ENCODE assay signal across 1 cellular context in genomic region chr4:84966382-84967291, GRCh38.
TF ChIP-seq lines count a peak whose summit lies in the region.

TSS of gene WDFY3 (minus strand) at chr4:84966690. CDS start at chr4:84860591, 106,099 bp downstream.

TF ChIP-seq in K562, 482 proteins besides CTCF, POLR2A, EP300 and RAD21 (continued from another document and continues in another):
- TF ChIP-seq CTCFL (IDR thresholded peaks at IDR 0.05; ENCODE audit: borderline replicate concordance, insufficient read depth, low read depth, low read length, poor library complexity, severe bottlenecking) (no peak), BACH1 (tag; IDR thresholded peaks at IDR 0.05) (no peak), ZFP1 (CRISPR knock-in tag; IDR thresholded peaks at IDR 0.05) (no peak), GTF2B (IDR thresholded peaks at IDR 0.05; ENCODE audit: extremely low read depth, insufficient read length) (no peak), MAZ (CRISPR knock-in tag; conservative IDR thresholded peaks at IDR 0.05 in 1 of 2, IDR thresholded peaks at IDR 0.05 in 1 of 2) (peak in 1 of 2 experiments; percentile 83; a peak in 3 of 4 replicates), THAP12 (CRISPR knock-in tag; IDR thresholded peaks at IDR 0.05) (no peak), BRCA1 (IDR thresholded peaks at IDR 0.05) (no peak), BRCA1 (CRISPR knock-in tag; IDR thresholded peaks at IDR 0.05) (no peak), TCFL5 (CRISPR knock-in tag; conservative IDR thresholded peaks at IDR 0.05) (no peak), CREM (IDR thresholded peaks at IDR 0.05; ENCODE audit: low read depth) (no peak), HDAC6 (IDR thresholded peaks at IDR 0.05; ENCODE audit: low read depth, low read length) (no peak), DNMT1 (IDR thresholded peaks at IDR 0.05) (no peak), ZNF384 (IDR thresholded peaks at IDR 0.05; ENCODE audit: low read depth, low read length) (no peak), SMARCA4 (IDR thresholded peaks at IDR 0.05) (no peak), XRCC3 (IDR thresholded peaks at IDR 0.05) (no peak), NEUROD1 (IDR thresholded peaks at IDR 0.05; ENCODE audit: borderline replicate concordance, low read depth, low read length, partially characterized antibody) (no peak), FOXM1 (IDR thresholded peaks at IDR 0.05; ENCODE audit: low read depth) (no peak), FOXM1 (CRISPR knock-in tag; IDR thresholded peaks at IDR 0.05; ENCODE audit: low read depth) (no peak), SRF (CRISPR knock-in tag; IDR thresholded peaks at IDR 0.05) (no peak), NCOR1 (IDR thresholded peaks at IDR 0.05) (no peak), DMBX1 (CRISPR knock-in tag; IDR thresholded peaks at IDR 0.05; ENCODE audit: borderline replicate concordance) (no peak), TBL1XR1 (IDR thresholded peaks at IDR 0.05; ENCODE audit: low read length in 2 of 2) (no peak), MLLT1 (IDR thresholded peaks at IDR 0.05) (peak; percentile 43 to 52; a peak in 1 of 4 replicates), MBD2 (IDR thresholded peaks at IDR 0.05; ENCODE audit: borderline replicate concordance, low read depth) (no peak), ZNF707 (CRISPR knock-in tag; conservative IDR thresholded peaks at IDR 0.05) (no peak), FOXA3 (CRISPR knock-in tag; conservative IDR thresholded peaks at IDR 0.05 in 1 of 2, IDR thresholded peaks at IDR 0.05 in 1 of 2) (no peak), U2AF1 (optimal IDR thresholded peaks at IDR 0.05; ENCODE audit: low read depth, low read length) (no peak), ILF3 (IDR thresholded peaks at IDR 0.05; ENCODE audit: borderline replicate concordance) (no peak), JUN (IDR thresholded peaks at IDR 0.05; ENCODE audit: borderline replicate concordance, low read depth, low read length) (no peak), JUN (CRISPR knock-in tag; IDR thresholded peaks at IDR 0.05; ENCODE audit: borderline replicate concordance) (no peak), GABPA (tag; conservative IDR thresholded peaks at IDR 0.05; ENCODE audit: low read depth) (peak; percentile 81), KLF16 (IDR thresholded peaks at IDR 0.05) (no peak), NKRF (IDR thresholded peaks at IDR 0.05; ENCODE audit: borderline replicate concordance) (0 out of 2 replicates have a peak, but pooled peaks have one; percentile 48), POLR2H (tag; IDR thresholded peaks at IDR 0.05; ENCODE audit: low read depth) (peak; percentile 72), ZNF146 (CRISPR knock-in tag; IDR thresholded peaks at IDR 0.05; ENCODE audit: unreplicated experiment) (no peak), ZNF431 (CRISPR knock-in tag; IDR thresholded peaks at IDR 0.05) (no peak), ASH1L (IDR thresholded peaks at IDR 0.05; ENCODE audit: borderline replicate concordance, low read depth, partially characterized antibody) (no peak), SPI1 (IDR thresholded peaks at IDR 0.05; ENCODE audit: borderline replicate concordance, low read depth, low read length) (peak; percentile 47; the same call in 1 of the 2 replicates), TAF7 (tag; IDR thresholded peaks at IDR 0.05) (peak; percentile 67), POLR2G (IDR thresholded peaks at IDR 0.05; ENCODE audit: low read depth, low read length) (peak; percentile 77), ZKSCAN8 (CRISPR knock-in tag; IDR thresholded peaks at IDR 0.05) (no peak), MEF2D (tag; conservative IDR thresholded peaks at IDR 0.05; ENCODE audit: low read depth) (no peak), ZNF197 (CRISPR knock-in tag; IDR thresholded peaks at IDR 0.05; ENCODE audit: low read depth) (no peak)
- TF ChIP-seq, protein P1, sequence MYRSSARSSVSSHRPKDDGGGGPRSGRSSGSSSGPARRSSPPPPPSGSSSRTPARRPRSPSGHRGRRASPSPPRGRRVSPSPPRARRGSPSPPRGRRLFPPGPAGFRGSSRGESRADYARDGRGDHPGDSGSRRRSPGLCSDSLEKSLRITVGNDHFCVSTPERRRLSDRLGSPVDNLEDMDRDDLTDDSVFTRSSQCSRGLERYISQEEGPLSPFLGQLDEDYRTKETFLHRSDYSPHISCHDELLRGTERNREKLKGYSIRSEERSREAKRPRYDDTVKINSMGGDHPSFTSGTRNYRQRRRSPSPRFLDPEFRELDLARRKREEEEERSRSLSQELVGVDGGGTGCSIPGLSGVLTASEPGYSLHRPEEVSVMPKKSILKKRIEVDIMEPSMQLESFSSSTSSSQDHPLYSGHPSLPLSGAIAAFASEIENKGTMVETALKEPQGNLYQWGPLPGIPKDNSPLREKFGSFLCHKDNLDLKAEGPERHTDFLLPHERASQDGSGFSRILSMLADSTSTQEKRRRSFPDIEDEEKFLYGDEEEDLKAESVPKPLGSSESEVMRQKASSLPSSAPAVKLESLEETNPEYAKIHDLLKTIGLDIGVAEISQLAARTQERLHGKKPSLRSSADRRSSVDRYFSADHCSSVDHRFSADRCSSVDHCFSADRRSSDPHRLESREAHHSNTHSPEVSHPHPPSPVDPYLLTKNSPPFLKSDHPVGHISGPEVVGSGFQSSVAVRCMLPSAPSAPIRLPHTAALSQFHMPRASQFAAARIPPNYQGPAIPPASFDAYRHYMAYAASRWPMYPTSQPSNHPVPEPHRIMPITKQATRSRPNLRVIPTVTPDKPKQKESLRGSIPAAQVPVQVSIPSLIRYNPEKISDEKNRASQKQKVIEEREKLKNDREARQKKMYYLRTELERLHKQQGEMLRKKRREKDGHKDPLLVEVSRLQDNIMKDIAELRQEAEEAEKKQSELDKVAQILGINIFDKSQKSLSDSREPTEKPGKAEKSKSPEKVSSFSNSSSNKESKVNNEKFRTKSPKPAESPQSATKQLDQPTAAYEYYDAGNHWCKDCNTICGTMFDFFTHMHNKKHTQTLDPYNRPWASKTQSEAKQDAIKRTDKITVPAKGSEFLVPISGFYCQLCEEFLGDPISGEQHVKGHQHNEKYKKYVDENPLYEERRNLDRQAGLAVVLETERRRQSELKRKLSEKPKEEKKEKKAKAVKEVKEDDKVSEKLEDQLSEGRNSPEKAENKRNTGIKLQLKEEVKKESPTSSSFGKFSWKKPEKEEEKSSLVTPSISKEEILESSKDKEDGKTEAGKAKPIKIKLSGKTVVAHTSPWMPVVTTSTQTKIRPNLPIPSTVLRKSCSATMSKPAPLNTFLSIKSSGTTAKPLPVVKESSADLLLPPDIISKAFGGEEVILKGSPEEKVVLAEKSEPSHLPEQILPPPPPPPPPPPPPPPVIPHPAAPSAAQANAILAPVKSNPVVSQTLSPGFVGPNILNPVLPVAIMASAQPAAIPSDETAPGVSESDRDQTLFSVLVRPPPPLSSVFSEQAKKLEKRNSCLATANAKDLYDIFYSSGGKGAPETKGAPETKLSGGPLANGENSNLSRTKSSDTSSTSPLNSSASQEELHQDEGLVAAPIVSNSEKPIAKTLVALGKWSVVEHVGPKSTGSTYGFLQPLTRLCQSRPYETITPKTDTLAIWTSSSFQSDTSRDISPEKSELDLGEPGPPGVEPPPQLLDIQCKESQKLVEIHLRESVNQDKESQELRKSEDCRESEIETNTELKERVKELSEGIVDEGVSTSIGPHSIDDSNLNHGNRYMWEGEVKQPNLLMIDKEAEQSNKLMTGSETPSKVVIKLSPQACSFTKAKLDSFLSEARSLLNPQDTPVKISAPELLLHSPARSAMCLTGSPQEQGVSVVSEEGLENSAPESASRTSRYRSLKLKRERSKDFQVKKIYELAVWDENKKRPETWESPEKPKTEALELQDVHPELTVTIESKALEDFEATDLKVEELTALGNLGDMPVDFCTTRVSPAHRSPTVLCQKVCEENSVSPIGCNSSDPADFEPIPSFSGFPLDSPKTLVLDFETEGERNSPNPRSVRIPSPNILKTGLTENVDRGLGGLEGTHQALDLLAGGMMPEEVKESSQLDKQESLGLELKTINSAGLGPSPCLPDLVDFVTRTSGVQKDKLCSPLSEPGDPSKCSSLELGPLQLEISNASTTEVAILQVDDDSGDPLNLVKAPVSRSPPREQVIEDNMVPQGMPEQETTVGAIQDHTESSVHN (IDR thresholded peaks at IDR 0.05; ENCODE audit: borderline replicate concordance in 1 of 2, low read depth in 1 of 2) = no peak
- TF ChIP-seq, protein P2, sequence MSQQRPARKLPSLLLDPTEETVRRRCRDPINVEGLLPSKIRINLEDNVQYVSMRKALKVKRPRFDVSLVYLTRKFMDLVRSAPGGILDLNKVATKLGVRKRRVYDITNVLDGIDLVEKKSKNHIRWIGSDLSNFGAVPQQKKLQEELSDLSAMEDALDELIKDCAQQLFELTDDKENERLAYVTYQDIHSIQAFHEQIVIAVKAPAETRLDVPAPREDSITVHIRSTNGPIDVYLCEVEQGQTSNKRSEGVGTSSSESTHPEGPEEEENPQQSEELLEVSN (IDR thresholded peaks at IDR 0.05; ENCODE audit: borderline replicate concordance in 1 of 2, extremely low read depth in 1 of 2, insufficient read depth in 1 of 2, insufficient read length in 1 of 2, low read depth in 1 of 2, low read length in 1 of 2, poor library complexity in 1 of 2, severe bottlenecking in 1 of 2) = no peak
